In the genomic region with DNA sequence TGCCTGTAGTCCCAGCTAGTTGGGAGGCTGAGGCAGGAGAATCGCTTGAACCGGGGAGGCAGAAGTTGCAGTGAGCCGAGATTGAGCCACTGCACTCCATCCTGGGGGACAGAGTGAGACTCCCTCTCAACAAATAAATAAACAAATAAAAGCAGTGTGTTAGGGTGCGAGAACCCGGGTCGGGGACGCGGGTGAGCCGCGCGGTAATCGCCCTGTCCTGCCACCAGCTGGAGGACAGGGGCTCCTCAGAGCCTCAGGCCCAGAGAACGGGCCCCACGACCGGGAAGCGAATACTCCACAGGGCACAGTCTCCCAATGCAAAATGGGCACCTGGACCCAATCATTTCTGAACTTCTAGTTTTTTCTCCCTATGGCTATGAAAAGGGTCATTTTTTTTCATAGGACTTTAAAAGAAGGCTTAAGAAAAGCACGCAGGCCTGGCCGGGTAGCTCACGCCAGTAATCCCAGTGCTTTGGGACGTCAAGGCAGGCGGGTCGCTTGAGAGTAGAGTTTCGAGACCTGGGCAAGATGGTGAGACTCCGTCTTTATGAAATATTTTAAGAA, we compare ENCODE assay signal across 8 cellular contexts. TPM values are rescaled to one million over a fixed set of nuclear protein-coding genes. Genes with fewer than 3 reads are reported as not detected.
DNase-seq lines count a peak whose midpoint lies in the region; ATAC-seq and TF ChIP-seq lines count a peak whose summit lies in the region.

No MANE protein-coding gene starts in this region.

- no peaks in the 10 kb centered on the region for H3K27me3 ChIP-seq in BLaER1
- H3K27me3 ChIP-seq in IMR-90 (ENCODE audit: control insufficient read depth, insufficient read depth, low read length), result no peaks in the 10 kb centered on the region
- no peaks in the 10 kb centered on the region for H3K27me3 ChIP-seq in mesendoderm (ENCODE audit: insufficient read depth, low read length, poor library complexity)
- H3K27me3 ChIP-seq in aorta (ENCODE audit: control insufficient read depth in 1 of 2, insufficient read depth in 2 of 2, low read length in 1 of 2), result no peaks in the 10 kb centered on the region

- POLR2A ChIA-PET in IMR-90 (lab: Charles Lee; ENCODE audit: unreplicated experiment), result no interaction called here

- no peaks in the 10 kb centered on the region for H4K20me1 ChIP-seq in BLaER1
- H4K20me1 ChIP-seq in IMR-90 (ENCODE audit: insufficient read depth, low read length), result no peaks in the 10 kb centered on the region

- H4K5ac ChIP-seq in IMR-90 (ENCODE audit: low read depth, low read length) (peak overlapping the region; percentile 92), mesendoderm (ENCODE audit: low read length) (peak overlapping the region; percentile 92)

- peak overlapping the region; percentile 95 for H3K4me3 ChIP-seq in BLaER1
- H3K4me3 ChIP-seq in IMR-90 (ENCODE audit: insufficient read depth, low read depth, low read length), result peak overlapping the region; percentile 55
- H3K4me3 ChIP-seq in astrocyte of the cerebellum (ENCODE audit: low read depth, low read length), result peak overlapping the region; percentile 91
- H3K4me3 ChIP-seq in mesendoderm (ENCODE audit: low read length), result no peak overlapping the region
- H3K4me3 ChIP-seq in aorta (ENCODE audit: low read length in 2 of 2), result peak overlapping the region in 1 of 2 donors; percentile 28

- peak overlapping the region; percentile 89 for H2AK5ac ChIP-seq in IMR-90 (ENCODE audit: low read depth, low read length)
- H2AK5ac ChIP-seq in mesendoderm (ENCODE audit: low read length), result peak overlapping the region; percentile 48

- H4K8ac ChIP-seq in IMR-90 (ENCODE audit: low read depth in 2 of 2, low read length in 2 of 2), result peak overlapping the region; percentile 95 to 98
- peak overlapping the region; percentile 90 for H4K8ac ChIP-seq in mesendoderm (ENCODE audit: low read depth, low read length)

- CTCF ChIA-PET in IMR-90 (lab: Yijun Ruan, JAX), result no interaction called here

- H4K91ac ChIP-seq in IMR-90 (ENCODE audit: insufficient read depth, low read depth, low read length), result peak overlapping the region; percentile 88

- peaks cover 68% of the 10 kb centered on the region for H3K4me1 ChIP-seq in BLaER1
- peaks cover 2% of the 10 kb centered on the region; the same call in 1 of the 2 replicates for H3K4me1 ChIP-seq in IMR-90 (ENCODE audit: control insufficient read depth, insufficient read depth, low read length)
- peaks cover 5% of the 10 kb centered on the region for H3K4me1 ChIP-seq in mesendoderm (ENCODE audit: control insufficient read depth, low read depth, low read length)
- H3K4me1 ChIP-seq in aorta (ENCODE audit: control insufficient read depth in 1 of 2, insufficient read depth in 2 of 2, low read length in 2 of 2), result no peaks in the 10 kb centered on the region

- peak overlapping the region; percentile 96 for H3K27ac ChIP-seq in BLaER1
- H3K27ac ChIP-seq in IMR-90 (ENCODE audit: insufficient read depth, low read length), result peak overlapping the region; percentile 74
- peak overlapping the region; percentile 11 for H3K27ac ChIP-seq in mesendoderm (ENCODE audit: low read depth, low read length)
- no peak overlapping the region for H3K27ac ChIP-seq in aorta (ENCODE audit: low read depth in 1 of 2, low read length in 2 of 2)

- H2AFZ ChIP-seq in IMR-90 (replicated peaks; ENCODE audit: low read length, poor library complexity), result peak overlapping the region; percentile 84

- peak overlapping the region; percentile 97 for H2AK9ac ChIP-seq in IMR-90 (replicated peaks; ENCODE audit: low read depth, low read length, poor library complexity)

- H2BK15ac ChIP-seq in IMR-90 (ENCODE audit: low read depth, low read length) (0 out of 3 replicates have a peak overlapping the region, but pooled peaks have one; percentile 54), mesendoderm (replicated peaks; ENCODE audit: low read depth) (peak overlapping the region; percentile 89)

- no peaks in the 10 kb centered on the region; the same call in 1 of the 2 replicates for H3K9me1 ChIP-seq in IMR-90 (ENCODE audit: insufficient read depth, low read length)

- H2BK20ac ChIP-seq in IMR-90 (ENCODE audit: low read depth, low read length), result no peak overlapping the region

- in situ Hi-C loops in IMR-90 (cut with MboI; ENCODE audit: low sequenced_read_pairs), result no loop called here
- in situ Hi-C loops in astrocyte of the cerebellum (cut with HindIII; ENCODE audit: low sequenced_read_pairs), result no loop called here

- intact Hi-C loops in IMR-90 (cut with micrococcal nuclease) (no loop called here), aorta (cut with DNase I) (no loop called here)

- peak overlapping the region; percentile 25 for H2BK5ac ChIP-seq in IMR-90 (ENCODE audit: low read depth, low read length, poor library complexity, severe bottlenecking)
- H2BK5ac ChIP-seq in mesendoderm (ENCODE audit: low read length), result peak overlapping the region; percentile 87

- H3K9me3 ChIP-seq in BLaER1, result no peaks in the 10 kb centered on the region
- no peaks in the 10 kb centered on the region for H3K9me3 ChIP-seq in IMR-90 (ENCODE audit: control insufficient read depth, insufficient read depth, low read length)
- no peaks in the 10 kb centered on the region for H3K9me3 ChIP-seq in aorta (ENCODE audit: control insufficient read depth, low read length)

- no TSS peak for BruUV-seq in IMR-90 (replicated peaks; lab: Mats Ljungman, UMichigan)

- no peak for DNase-seq in IMR-90
- no peak for DNase-seq in astrocyte of the cerebellum (ENCODE audit: low read depth)
- DNase-seq in mesendoderm, result peak; percentile 23
- no peak for DNase-seq in aorta
- DNase-seq in LoVo (ENCODE audit: low spot score), result no peak
- no peak for DNase-seq in NCI-H1694 (lab: John Stamatoyannopoulos, UW)

- H3K79me2 ChIP-seq in mesendoderm (ENCODE audit: control insufficient read depth, insufficient read depth, low read length), result peaks cover 30% of the 10 kb centered on the region

- WGBS in IMR-90 (ENCODE audit: extremely low coverage in 2 of 2, insufficient read length in 1 of 2), 2 experiments, result 79% methylated on average over 11 of the region's 24 CpGs; no CpG with 5 or more reads in 1 of the 2 experiments
- WGBS in mesendoderm (ENCODE audit: extremely low coverage, insufficient coverage, low lambda C conversion rate), result no CpG with 5 or more reads among the region's 24 CpGs
- 78 to 82% methylated on average over 24 of the region's 24 CpGs for WGBS in aorta, 2 donors

- H3K79me1 ChIP-seq in IMR-90 (ENCODE audit: low read depth in 1 of 2, low read length in 2 of 2) (peaks cover 12 to 19% of the 10 kb centered on the region in 2 experiments), mesendoderm (ENCODE audit: low read length) (peaks cover 8% of the 10 kb centered on the region)

- no peak overlapping the region for H3K23ac ChIP-seq in IMR-90 (ENCODE audit: low read depth, low read length)
- no peak overlapping the region for H3K23ac ChIP-seq in mesendoderm (ENCODE audit: low read length)

- H2BK120ac ChIP-seq in IMR-90 (ENCODE audit: low read depth, low read length) (no peak overlapping the region), mesendoderm (ENCODE audit: low read depth, low read length) (peak overlapping the region; percentile 95)

- TF ChIP-seq POLR2A in IMR-90 (IDR thresholded peaks at IDR 0.05; ENCODE audit: low read depth, low read length), result no peak

- H3K4me2 ChIP-seq in BLaER1 (peak overlapping the region; percentile 76), IMR-90 (ENCODE audit: low read depth, low read length) (peak overlapping the region; percentile 65), mesendoderm (ENCODE audit: low read length) (peak overlapping the region; percentile 53)

- H3K36me3 ChIP-seq in BLaER1, result peaks cover 30% of the 10 kb centered on the region
- H3K36me3 ChIP-seq in IMR-90 (ENCODE audit: control insufficient read depth, insufficient read depth, low read length), result peaks cover 4% of the 10 kb centered on the region
- peaks cover 8% of the 10 kb centered on the region for H3K36me3 ChIP-seq in mesendoderm (ENCODE audit: control insufficient read depth, insufficient read depth, low read length)
- H3K36me3 ChIP-seq in aorta (ENCODE audit: control insufficient read depth in 1 of 2, insufficient read depth in 2 of 2, low read length in 1 of 2), result no peaks in the 10 kb centered on the region

- no peak for TF ChIP-seq RAD21 in IMR-90 (IDR thresholded peaks at IDR 0.05; ENCODE audit: low read length)

- H3K18ac ChIP-seq in IMR-90 (ENCODE audit: low read depth, low read length), result no peak overlapping the region
- peak overlapping the region; percentile 88 for H3K18ac ChIP-seq in mesendoderm (ENCODE audit: low read length)

- peak overlapping the region; percentile 37; the same call in 1 of the 2 replicates for H3K56ac ChIP-seq in IMR-90 (ENCODE audit: extremely low read depth, insufficient read depth, low read length)
- H3K56ac ChIP-seq in mesendoderm (ENCODE audit: low read length), result peak overlapping the region; percentile 93

- TF ChIP-seq CTCF in IMR-90 (conservative IDR thresholded peaks at IDR 0.05; ENCODE audit: low read depth, low read length), result no peak
- no peak for TF ChIP-seq CTCF in astrocyte of the cerebellum (IDR thresholded peaks at IDR 0.05; ENCODE audit: low read depth, low read length, missing control alignments)

- H3K4ac ChIP-seq in IMR-90 (ENCODE audit: low read depth, low read length) (peak overlapping the region; percentile 60), mesendoderm (ENCODE audit: low read depth, low read length) (peak overlapping the region; percentile 91)

- peak overlapping the region; percentile 21 for H3K14ac ChIP-seq in IMR-90 (replicated peaks; ENCODE audit: low read depth, low read length)

- ATAC-seq in IMR-90 (ENCODE audit: low read depth), result no peak
- ATAC-seq in aorta (ENCODE audit: low FRiP score), result no peak
- no peak for ATAC-seq in HG03025 (IDR thresholded peaks at IDR 0.05; ENCODE audit: low FRiP score, unreplicated experiment)

- dilution Hi-C loops in IMR-90 (cut with HindIII; ENCODE audit: low sequenced_read_pairs, unreplicated experiment), result no loop called here

- H3K9ac ChIP-seq in BLaER1 (peak overlapping the region; percentile 98), IMR-90 (ENCODE audit: low read depth, low read length) (peak overlapping the region; percentile 71), mesendoderm (ENCODE audit: low read length) (peak overlapping the region; percentile 80)

RNA-seq across cellular contexts. Expression of gene MCM5, which starts 0.7 kb away (rescaled TPM):
- 53.6 and 58.6 TPM in 2 replicates for total RNA-seq in IMR-90 (2012; rRNA removed)
- polyA plus RNA-seq in IMR-90 (2012; rRNA removed), result 43.0 and 44.3 TPM in 2 replicates
- polyA plus RNA-seq in IMR-90 (2012; cell fraction: cytosol; rRNA removed), result 24.6 and 31.4 TPM in 2 replicates
- 29.3 and 58.8 TPM in 2 replicates for polyA plus RNA-seq in IMR-90 (2012; cell fraction: nucleus; rRNA removed; ENCODE audit: low replicate concordance)
- polyA plus RNA-seq in mesendoderm (2013, experiment 1 of 2), result 147 TPM
- polyA plus RNA-seq in mesendoderm (2013, experiment 2 of 2), result 148 TPM
- total RNA-seq in aorta, result 10 to 100 TPM; 18.1 to 21.7 TPM
- polyA plus RNA-seq in aorta, result 10 to 100 TPM in 1 of 2 donors, 1 to 10 TPM in 1; 4.0 to 24.8 TPM

RNA-seq across cellular contexts. Expression of gene HMOX1, which starts 18.3 kb away (rescaled TPM):
- 16.4 and 23.1 TPM in 2 replicates for total RNA-seq in IMR-90 (2012; rRNA removed)
- polyA plus RNA-seq in IMR-90 (2012; rRNA removed), result 49.9 and 50.5 TPM in 2 replicates
- 82.4 and 91.3 TPM in 2 replicates for polyA plus RNA-seq in IMR-90 (2012; cell fraction: cytosol; rRNA removed)
- 45.0 and 48.2 TPM in 2 replicates for polyA plus RNA-seq in IMR-90 (2012; cell fraction: nucleus; rRNA removed; ENCODE audit: low replicate concordance)
- 10.1 TPM for polyA plus RNA-seq in mesendoderm (2013, experiment 1 of 2)
- 11.1 TPM for polyA plus RNA-seq in mesendoderm (2013, experiment 2 of 2)
- 10 to 100 TPM; 29.1 to 53.6 TPM for total RNA-seq in aorta
- polyA plus RNA-seq in aorta, result 10 to 100 TPM in 1 of 2 donors, 1 to 10 TPM in 1; 9.6 to 34.6 TPM

Comparison
In these comparisons a context has a peak if more than half of its experiments do, and no peak if none do; other contexts are left out.
1. H3K27ac ChIP-seq: peak in BLaER1 (single experiment), IMR-90 (single experiment) and mesendoderm (single experiment); none in aorta (0 of 2).
2. Peak in every context shown above with its lines, with median percentiles within 50 percentile points of each other: H3K4me2 ChIP-seq and H3K9ac ChIP-seq.